In genomic region chr16:46883690-46884512, GRCh38 we compare ENCODE assay signal across 1 cellular context.
TF ChIP-seq lines count a peak whose summit lies in the region.

Gene GPT2, plus strand, starts transcription at chr16:46884362. Its CDS starts 354 bp downstream, at chr16:46884716.

TF ChIP-seq in HepG2, 621 proteins besides CTCF, POLR2A, EP300 and RAD21 (continued from another document and continues in another):
- TF ChIP-seq ZNF891 (CRISPR knock-in tag; IDR thresholded peaks at IDR 0.05) (peak; percentile 71; the same call in 1 of the 2 replicates), ZNF589 (CRISPR knock-in tag; conservative IDR thresholded peaks at IDR 0.05) (peak; percentile 90), BORCS8-MEF2B (CRISPR knock-in tag; IDR thresholded peaks at IDR 0.05) (peak; percentile 42; the same call in 1 of the 2 replicates), STAT6 (CRISPR knock-in tag; IDR thresholded peaks at IDR 0.05; ENCODE audit: borderline replicate concordance) (peak; percentile 56; the same call in 1 of the 2 replicates), FOXA3 (CRISPR knock-in tag; IDR thresholded peaks at IDR 0.05) (peak; percentile 89), TFE3 (CRISPR knock-in tag; IDR thresholded peaks at IDR 0.05) (peak; percentile 62), HNRNPH1 (optimal IDR thresholded peaks at IDR 0.05; ENCODE audit: low read depth, low read length) (no peak), RELA (CRISPR knock-in tag; IDR thresholded peaks at IDR 0.05) (peak; percentile 44; the same call in 1 of the 2 replicates), ATF3 (CRISPR knock-in tag; IDR thresholded peaks at IDR 0.05) (peak; percentile 98), ZNF83 (CRISPR knock-in tag; IDR thresholded peaks at IDR 0.05; ENCODE audit: borderline replicate concordance) (no peak; the same call in 1 of the 2 replicates), E2F5 (CRISPR knock-in tag; conservative IDR thresholded peaks at IDR 0.05) (no peak), TEAD3 (CRISPR knock-in tag; optimal IDR thresholded peaks at IDR 0.05; ENCODE audit: borderline replicate concordance) (peak; percentile 89), THYN1 (CRISPR knock-in tag; IDR thresholded peaks at IDR 0.05; ENCODE audit: borderline replicate concordance, low read depth) (no peak), CENPT (CRISPR knock-in tag; IDR thresholded peaks at IDR 0.05; ENCODE audit: low read depth) (no peak; the same call in 1 of the 2 replicates), ZBTB7B (CRISPR knock-in tag; IDR thresholded peaks at IDR 0.05) (peak; percentile 98), ZNF552 (CRISPR knock-in tag; IDR thresholded peaks at IDR 0.05; ENCODE audit: borderline replicate concordance) (peak; percentile 96; the same call in 1 of the 2 replicates), HOMEZ (CRISPR knock-in tag; IDR thresholded peaks at IDR 0.05; ENCODE audit: low read depth) (peak; percentile 66; the same call in 1 of the 2 replicates), HOXA5 (CRISPR knock-in tag; IDR thresholded peaks at IDR 0.05) (peak; percentile 81), ARHGAP35 (CRISPR knock-in tag; IDR thresholded peaks at IDR 0.05; ENCODE audit: borderline replicate concordance) (peak; percentile 79), MBNL3 (CRISPR knock-in tag; conservative IDR thresholded peaks at IDR 0.05) (no peak), ZNF609 (CRISPR knock-in tag; IDR thresholded peaks at IDR 0.05; ENCODE audit: borderline replicate concordance) (peak; percentile 89), ZC3H13 (CRISPR knock-in tag; IDR thresholded peaks at IDR 0.05) (0 out of 2 replicates have a peak, but pooled peaks have one; percentile 77), SKI (IDR thresholded peaks at IDR 0.05; ENCODE audit: partially characterized antibody) (peak; percentile 90), SIX1 (CRISPR knock-in tag; IDR thresholded peaks at IDR 0.05; ENCODE audit: borderline replicate concordance) (no peak; the same call in 1 of the 2 replicates), GZF1 (CRISPR knock-in tag; IDR thresholded peaks at IDR 0.05) (peak; percentile 63; the same call in 1 of the 2 replicates), ZNF451 (CRISPR knock-in tag; IDR thresholded peaks at IDR 0.05) (peak; percentile 96), SMAD3 (CRISPR knock-in tag; IDR thresholded peaks at IDR 0.05) (peak; percentile 75; the same call in 1 of the 2 replicates), CHCHD3 (CRISPR knock-in tag; IDR thresholded peaks at IDR 0.05) (no peak; the same call in 1 of the 2 replicates), ZNF724P (CRISPR knock-in tag; IDR thresholded peaks at IDR 0.05; ENCODE audit: borderline replicate concordance) (peak; percentile 61; the same call in 1 of the 2 replicates), ERF (CRISPR knock-in tag; IDR thresholded peaks at IDR 0.05) (peak; percentile 95), MAFG (CRISPR knock-in tag; IDR thresholded peaks at IDR 0.05) (no peak), DBP (CRISPR knock-in tag; IDR thresholded peaks at IDR 0.05; ENCODE audit: not compliant biosample characterization) (peak; percentile 37), ZBTB49 (CRISPR knock-in tag; IDR thresholded peaks at IDR 0.05; ENCODE audit: borderline replicate concordance) (0 out of 2 replicates have a peak, but pooled peaks have one; percentile 21), ZNF788 (CRISPR knock-in tag; IDR thresholded peaks at IDR 0.05; ENCODE audit: borderline replicate concordance) (peak; percentile 93; the same call in 1 of the 2 replicates), CREBL2 (CRISPR knock-in tag; IDR thresholded peaks at IDR 0.05; ENCODE audit: borderline replicate concordance) (peak; percentile 69; the same call in 1 of the 2 replicates), ZNF563 (CRISPR knock-in tag; IDR thresholded peaks at IDR 0.05) (peak; percentile 86), DNMT1 (CRISPR knock-in tag; IDR thresholded peaks at IDR 0.05) (no peak; the same call in none of the 2 replicates), THAP11 (CRISPR knock-in tag; IDR thresholded peaks at IDR 0.05) (peak; percentile 97), CHD2 (IDR thresholded peaks at IDR 0.05; ENCODE audit: low read depth, low read length) (peak; percentile 38; the same call in 1 of the 2 replicates), POGZ (CRISPR knock-in tag; IDR thresholded peaks at IDR 0.05) (no peak; the same call in 1 of the 2 replicates), ZNF264 (CRISPR knock-in tag; IDR thresholded peaks at IDR 0.05) (peak; percentile 40; the same call in 1 of the 2 replicates), TRAFD1 (CRISPR knock-in tag; IDR thresholded peaks at IDR 0.05; ENCODE audit: borderline replicate concordance) (no peak), ZSCAN12 (CRISPR knock-in tag; IDR thresholded peaks at IDR 0.05) (peak; percentile 30; the same call in 1 of the 2 replicates), ZNF446 (CRISPR knock-in tag; IDR thresholded peaks at IDR 0.05) (peak; percentile 95), FLYWCH1 (CRISPR knock-in tag; IDR thresholded peaks at IDR 0.05) (no peak), GTF2F1 (IDR thresholded peaks at IDR 0.05; ENCODE audit: low read length) (peak; percentile 42; the same call in 1 of the 2 replicates), SALL1 (CRISPR knock-in tag; IDR thresholded peaks at IDR 0.05) (peak; percentile 97)
